ENCODE assay signal across 8 cellular contexts in the genomic region with DNA sequence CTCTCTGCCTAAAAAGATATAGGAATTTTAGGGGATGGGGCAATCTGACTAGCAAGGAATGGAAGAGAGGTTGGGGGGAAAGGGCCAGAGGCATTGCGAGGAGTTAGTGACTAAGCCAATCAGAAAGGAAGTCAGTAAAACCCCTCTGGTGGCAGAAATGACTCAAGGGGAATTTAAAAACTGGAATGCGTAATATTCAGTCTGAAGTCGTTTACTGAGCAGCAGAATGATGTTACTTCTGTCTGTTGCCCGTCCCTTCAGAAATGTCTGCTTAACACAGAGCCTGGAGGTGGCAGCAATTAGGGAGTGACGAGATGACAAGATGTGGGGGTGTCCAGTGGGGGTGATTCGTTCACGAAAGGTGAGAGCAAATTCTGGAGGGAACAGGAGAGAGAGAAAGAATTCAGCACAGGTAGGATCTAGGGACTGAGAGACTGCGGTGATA.
DNase-seq lines count a peak whose midpoint lies in the region; ATAC-seq and TF ChIP-seq lines count a peak whose summit lies in the region.

No MANE protein-coding gene starts in this region.

- H3K4me1 Mint-ChIP-seq in activated naive CD4-positive, alpha-beta T cell treated with anti-CD3 and anti-CD28 coated beads for 36 hours (ENCODE audit: low read depth), result peaks cover 43% of the 10 kb centered on the region

- DNase-seq in activated naive CD4-positive, alpha-beta T cell treated with anti-CD3 and anti-CD28 coated beads for 36 hours, result peak; percentile 70
- no peak for DNase-seq in activated naive CD4-positive, alpha-beta T cell (lab: John Stamatoyannopoulos, UW)
- peak; percentile 60 for DNase-seq in HT1080 (ENCODE audit: low read depth)
- DNase-seq in astrocyte of the spinal cord (ENCODE audit: low read depth, low spot score), result peak; percentile 44
- DNase-seq in stimulated activated CD4-positive, alpha-beta T cell treated with anti-CD3 and anti-CD28 coated beads, Interleukin-2, amount 100 ng/mL, for 4 hours (ENCODE audit: low read depth), result peak; percentile 17
- no peak for DNase-seq in pons (ENCODE audit: low spot score)
- no peak for DNase-seq in Right ventricle myocardium inferior (ENCODE audit: missing footprints)
- no peak for DNase-seq in DMS153 treated with DMSO at 0.1 percent for 48 hours (lab: John Stamatoyannopoulos, UW; ENCODE audit: unreplicated experiment)

- peak; percentile 15 for TF ChIP-seq CTCF in astrocyte of the spinal cord (IDR thresholded peaks at IDR 0.05; ENCODE audit: low read depth, low read length)

- peaks cover 6% of the 10 kb centered on the region for H3K27me3 Mint-ChIP-seq in activated naive CD4-positive, alpha-beta T cell treated with anti-CD3 and anti-CD28 coated beads for 36 hours (ENCODE audit: low read depth)

- no peaks in the 10 kb centered on the region for H3K36me3 Mint-ChIP-seq in activated naive CD4-positive, alpha-beta T cell treated with anti-CD3 and anti-CD28 coated beads for 36 hours (ENCODE audit: low read depth)

- in situ Hi-C loops in astrocyte of the spinal cord (cut with HindIII; ENCODE audit: low sequenced_read_pairs), result no loop called here

- H3K27ac Mint-ChIP-seq in activated naive CD4-positive, alpha-beta T cell treated with anti-CD3 and anti-CD28 coated beads for 36 hours, result peak overlapping the region; percentile 90

- CTCF ChIA-PET in activated naive CD4-positive, alpha-beta T cell treated with anti-CD3 and anti-CD28 coated beads for 36 hours (lab: Charles Lee), result interaction anchor here (1.0 to 6.6 kb wide), 6 partner anchors 51 to 177 kb away, joined by 3 to 43 read pairs (median 20); no protein-coding TSS in a partner anchor

- H3K4me3 Mint-ChIP-seq in activated naive CD4-positive, alpha-beta T cell treated with anti-CD3 and anti-CD28 coated beads for 36 hours, result peak overlapping the region; percentile 72

- no peak for ATAC-seq in Right ventricle myocardium inferior

- no peaks in the 10 kb centered on the region for H3K9me3 Mint-ChIP-seq in activated naive CD4-positive, alpha-beta T cell treated with anti-CD3 and anti-CD28 coated beads for 36 hours

- H3K4me3 ChIP-seq in astrocyte of the spinal cord (ENCODE audit: low read depth, low read length), result no peak overlapping the region

- intact Hi-C loops in activated naive CD4-positive, alpha-beta T cell treated with anti-CD3 and anti-CD28 coated beads for 36 hours (cut with micrococcal nuclease), result loop anchor here (1.0 to 2.0 kb wide), 8 partner anchors 36 to 378 kb away; partner anchors contain the start of gene HSPA8
- intact Hi-C loops in Right ventricle myocardium inferior (cut with DNase I), result loop anchor here (1.0 to 2.0 kb wide), 3 partner anchors 56 to 176 kb away; no protein-coding TSS in a partner anchor

Comparison
In these comparisons a context has a peak if more than half of its experiments do, and no peak if none do; other contexts are left out.
1. DNase-seq: peak in activated naive CD4-positive, alpha-beta T cell treated with anti-CD3 and anti-CD28 coated beads for 36 hours (single experiment), HT1080 (single experiment), astrocyte of the spinal cord (single experiment) and stimulated activated CD4-positive, alpha-beta T cell treated with anti-CD3 and anti-CD28 coated beads, Interleukin-2, amount 100 ng/mL, for 4 hours (single experiment); none in activated naive CD4-positive, alpha-beta T cell (0 of 4), pons (single experiment), Right ventricle myocardium inferior (single experiment) and DMS153 treated with DMSO at 0.1 percent for 48 hours (single experiment).